ENCODE assay signal across 7 cellular contexts in the genomic region with DNA sequence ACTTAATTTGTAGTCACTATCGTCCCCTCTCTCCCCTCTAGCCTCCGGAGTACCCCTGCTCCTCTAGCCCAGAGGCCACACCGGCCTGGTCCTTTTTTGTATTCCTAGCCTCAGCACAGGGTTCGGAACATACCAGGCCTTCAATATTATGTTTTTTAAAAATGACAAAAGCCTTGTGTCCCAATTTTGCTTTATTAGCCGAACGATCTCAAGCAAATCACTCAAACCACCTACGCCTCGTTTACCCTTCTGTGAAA. TPM values are rescaled to one million over a fixed set of nuclear protein-coding genes. Genes with fewer than 3 reads are reported as not detected.
DNase-seq lines count a peak whose midpoint lies in the region; ATAC-seq and TF ChIP-seq lines count a peak whose summit lies in the region.

No MANE protein-coding gene starts in this region.

- H3K4me3 ChIP-seq in skin epidermis, result peak overlapping the region; percentile 75 to 97 (median 89)

- CTCF ChIA-PET in activated CD8-positive, alpha-beta T cell treated with anti-CD3 and anti-CD28 coated beads for 36 hours (lab: Charles Lee), result interaction anchor here (0.6 to 1.4 kb wide), 3 partner anchors 17 to 519 kb away, joined by 3 read pairs; no protein-coding TSS in a partner anchor

- peak overlapping the region; percentile 98 for H3K4me3 Mint-ChIP-seq in activated CD8-positive, alpha-beta T cell treated with anti-CD3 and anti-CD28 coated beads for 36 hours

- H3K27ac Mint-ChIP-seq in activated CD8-positive, alpha-beta T cell treated with anti-CD3 and anti-CD28 coated beads for 36 hours, result peak overlapping the region; percentile 99

- POLR2A ChIA-PET in activated CD8-positive, alpha-beta T cell treated with anti-CD3 and anti-CD28 coated beads for 36 hours (lab: Charles Lee), result interaction anchor here (0.6 to 1.5 kb wide), 11 partner anchors 9 to 860 kb away, joined by 3 to 7 read pairs (median 3); a partner anchor contains a TSS

- H3K4me1 Mint-ChIP-seq in activated CD8-positive, alpha-beta T cell treated with anti-CD3 and anti-CD28 coated beads for 36 hours (ENCODE audit: low read depth), result peaks cover 57% of the 10 kb centered on the region

- peak overlapping the region; percentile 44 to 97 (median 94) for H3K27ac ChIP-seq in skin epidermis

- DNase-seq in activated CD8-positive, alpha-beta T cell treated with anti-CD3 and anti-CD28 coated beads for 36 hours, result no peak
- DNase-seq in left ventricle myocardium superior (no peak), T-helper 9 cell (no peak)
- DNase-seq in activated CD4-positive, alpha-beta T cell treated with anti-CD3 and anti-CD28 coated beads for 1 hour, result no peak

- no peak for TF ChIP-seq CTCF in activated CD8-positive, alpha-beta T cell treated with anti-CD3 and anti-CD28 coated beads for 36 hours (IDR thresholded peaks at IDR 0.05)

- no peaks in the 10 kb centered on the region for H3K27me3 Mint-ChIP-seq in activated CD8-positive, alpha-beta T cell treated with anti-CD3 and anti-CD28 coated beads for 36 hours

- peak; percentile 9 for ATAC-seq in GM19025 (IDR thresholded peaks at IDR 0.05; ENCODE audit: low read depth, unreplicated experiment)
- peak; percentile 5 for ATAC-seq in HG03045 (IDR thresholded peaks at IDR 0.05; ENCODE audit: unreplicated experiment)
- no peak for ATAC-seq in activated CD8-positive, alpha-beta T cell treated with anti-CD3 and anti-CD28 coated beads for 36 hours
- peak; percentile 26 for ATAC-seq in left ventricle myocardium superior

- intact Hi-C loops in activated CD8-positive, alpha-beta T cell treated with anti-CD3 and anti-CD28 coated beads for 36 hours (cut with micrococcal nuclease), result no loop called here
- intact Hi-C loops in left ventricle myocardium superior (cut with micrococcal nuclease), result no loop called here

- H3K9me3 Mint-ChIP-seq in activated CD8-positive, alpha-beta T cell treated with anti-CD3 and anti-CD28 coated beads for 36 hours, result no peaks in the 10 kb centered on the region

- peaks cover 52% of the 10 kb centered on the region for H3K36me3 Mint-ChIP-seq in activated CD8-positive, alpha-beta T cell treated with anti-CD3 and anti-CD28 coated beads for 36 hours (ENCODE audit: low read depth)

RNA-seq across cellular contexts. Expression of a gene that starts 0.5 kb away (rescaled TPM):
- 100 to 1,000 TPM; 106 to 116 TPM for total RNA-seq in activated CD8-positive, alpha-beta T cell treated with anti-CD3 and anti-CD28 coated beads for 36 hours
- 113 TPM for total RNA-seq in left ventricle myocardium superior
